In the genomic region with DNA sequence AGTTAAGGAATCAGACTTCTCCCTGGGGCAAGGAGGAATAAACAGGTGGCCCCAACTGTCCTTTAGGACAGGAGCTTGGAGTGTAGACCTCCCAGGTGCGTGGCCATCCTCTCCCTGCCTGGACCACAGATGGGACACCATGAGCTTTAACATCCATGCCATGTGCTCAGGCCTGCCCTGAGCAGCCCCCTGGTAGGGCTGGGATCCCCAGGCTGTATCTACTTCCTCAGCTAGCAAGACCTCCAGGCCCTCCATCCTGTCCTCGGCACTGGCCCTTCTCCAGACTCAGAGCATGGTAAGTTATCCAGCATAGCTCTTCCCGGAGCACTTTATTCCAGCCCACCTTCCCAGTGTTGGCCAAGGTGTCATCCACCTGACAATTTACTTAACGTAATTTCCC, we compare ENCODE assay signal across 1 cellular context.
TF ChIP-seq lines count a peak whose summit lies in the region.

No MANE protein-coding gene starts in this region.

TF ChIP-seq in WTC11, 78 proteins besides CTCF, POLR2A, EP300 and RAD21:
- TF ChIP-seq NFATC4 (CRISPR knock-in tag; IDR thresholded peaks at IDR 0.05), result no peak
- TF ChIP-seq, protein P1, sequence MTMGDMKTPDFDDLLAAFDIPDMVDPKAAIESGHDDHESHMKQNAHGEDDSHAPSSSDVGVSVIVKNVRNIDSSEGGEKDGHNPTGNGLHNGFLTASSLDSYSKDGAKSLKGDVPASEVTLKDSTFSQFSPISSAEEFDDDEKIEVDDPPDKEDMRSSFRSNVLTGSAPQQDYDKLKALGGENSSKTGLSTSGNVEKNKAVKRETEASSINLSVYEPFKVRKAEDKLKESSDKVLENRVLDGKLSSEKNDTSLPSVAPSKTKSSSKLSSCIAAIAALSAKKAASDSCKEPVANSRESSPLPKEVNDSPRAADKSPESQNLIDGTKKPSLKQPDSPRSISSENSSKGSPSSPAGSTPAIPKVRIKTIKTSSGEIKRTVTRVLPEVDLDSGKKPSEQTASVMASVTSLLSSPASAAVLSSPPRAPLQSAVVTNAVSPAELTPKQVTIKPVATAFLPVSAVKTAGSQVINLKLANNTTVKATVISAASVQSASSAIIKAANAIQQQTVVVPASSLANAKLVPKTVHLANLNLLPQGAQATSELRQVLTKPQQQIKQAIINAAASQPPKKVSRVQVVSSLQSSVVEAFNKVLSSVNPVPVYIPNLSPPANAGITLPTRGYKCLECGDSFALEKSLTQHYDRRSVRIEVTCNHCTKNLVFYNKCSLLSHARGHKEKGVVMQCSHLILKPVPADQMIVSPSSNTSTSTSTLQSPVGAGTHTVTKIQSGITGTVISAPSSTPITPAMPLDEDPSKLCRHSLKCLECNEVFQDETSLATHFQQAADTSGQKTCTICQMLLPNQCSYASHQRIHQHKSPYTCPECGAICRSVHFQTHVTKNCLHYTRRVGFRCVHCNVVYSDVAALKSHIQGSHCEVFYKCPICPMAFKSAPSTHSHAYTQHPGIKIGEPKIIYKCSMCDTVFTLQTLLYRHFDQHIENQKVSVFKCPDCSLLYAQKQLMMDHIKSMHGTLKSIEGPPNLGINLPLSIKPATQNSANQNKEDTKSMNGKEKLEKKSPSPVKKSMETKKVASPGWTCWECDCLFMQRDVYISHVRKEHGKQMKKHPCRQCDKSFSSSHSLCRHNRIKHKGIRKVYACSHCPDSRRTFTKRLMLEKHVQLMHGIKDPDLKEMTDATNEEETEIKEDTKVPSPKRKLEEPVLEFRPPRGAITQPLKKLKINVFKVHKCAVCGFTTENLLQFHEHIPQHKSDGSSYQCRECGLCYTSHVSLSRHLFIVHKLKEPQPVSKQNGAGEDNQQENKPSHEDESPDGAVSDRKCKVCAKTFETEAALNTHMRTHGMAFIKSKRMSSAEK (CRISPR knock-in tag; IDR thresholded peaks at IDR 0.05; ENCODE audit: borderline replicate concordance), result no peak
- no peak for TF ChIP-seq MYBL2 (CRISPR knock-in tag; IDR thresholded peaks at IDR 0.05)
- TF ChIP-seq NFE2L1 (CRISPR knock-in tag; IDR thresholded peaks at IDR 0.05), result no peak
- TF ChIP-seq, protein P2, sequence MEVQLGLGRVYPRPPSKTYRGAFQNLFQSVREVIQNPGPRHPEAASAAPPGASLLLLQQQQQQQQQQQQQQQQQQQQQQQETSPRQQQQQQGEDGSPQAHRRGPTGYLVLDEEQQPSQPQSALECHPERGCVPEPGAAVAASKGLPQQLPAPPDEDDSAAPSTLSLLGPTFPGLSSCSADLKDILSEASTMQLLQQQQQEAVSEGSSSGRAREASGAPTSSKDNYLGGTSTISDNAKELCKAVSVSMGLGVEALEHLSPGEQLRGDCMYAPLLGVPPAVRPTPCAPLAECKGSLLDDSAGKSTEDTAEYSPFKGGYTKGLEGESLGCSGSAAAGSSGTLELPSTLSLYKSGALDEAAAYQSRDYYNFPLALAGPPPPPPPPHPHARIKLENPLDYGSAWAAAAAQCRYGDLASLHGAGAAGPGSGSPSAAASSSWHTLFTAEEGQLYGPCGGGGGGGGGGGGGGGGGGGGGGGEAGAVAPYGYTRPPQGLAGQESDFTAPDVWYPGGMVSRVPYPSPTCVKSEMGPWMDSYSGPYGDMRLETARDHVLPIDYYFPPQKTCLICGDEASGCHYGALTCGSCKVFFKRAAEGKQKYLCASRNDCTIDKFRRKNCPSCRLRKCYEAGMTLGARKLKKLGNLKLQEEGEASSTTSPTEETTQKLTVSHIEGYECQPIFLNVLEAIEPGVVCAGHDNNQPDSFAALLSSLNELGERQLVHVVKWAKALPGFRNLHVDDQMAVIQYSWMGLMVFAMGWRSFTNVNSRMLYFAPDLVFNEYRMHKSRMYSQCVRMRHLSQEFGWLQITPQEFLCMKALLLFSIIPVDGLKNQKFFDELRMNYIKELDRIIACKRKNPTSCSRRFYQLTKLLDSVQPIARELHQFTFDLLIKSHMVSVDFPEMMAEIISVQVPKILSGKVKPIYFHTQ (CRISPR knock-in tag; IDR thresholded peaks at IDR 0.05), result no peak
- TF ChIP-seq, protein P3, sequence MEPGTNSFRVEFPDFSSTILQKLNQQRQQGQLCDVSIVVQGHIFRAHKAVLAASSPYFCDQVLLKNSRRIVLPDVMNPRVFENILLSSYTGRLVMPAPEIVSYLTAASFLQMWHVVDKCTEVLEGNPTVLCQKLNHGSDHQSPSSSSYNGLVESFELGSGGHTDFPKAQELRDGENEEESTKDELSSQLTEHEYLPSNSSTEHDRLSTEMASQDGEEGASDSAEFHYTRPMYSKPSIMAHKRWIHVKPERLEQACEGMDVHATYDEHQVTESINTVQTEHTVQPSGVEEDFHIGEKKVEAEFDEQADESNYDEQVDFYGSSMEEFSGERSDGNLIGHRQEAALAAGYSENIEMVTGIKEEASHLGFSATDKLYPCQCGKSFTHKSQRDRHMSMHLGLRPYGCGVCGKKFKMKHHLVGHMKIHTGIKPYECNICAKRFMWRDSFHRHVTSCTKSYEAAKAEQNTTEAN (CRISPR knock-in tag; IDR thresholded peaks at IDR 0.05), result no peak
- no peak for TF ChIP-seq ZNF121 (CRISPR knock-in tag; IDR thresholded peaks at IDR 0.05)
- TF ChIP-seq, protein P4, sequence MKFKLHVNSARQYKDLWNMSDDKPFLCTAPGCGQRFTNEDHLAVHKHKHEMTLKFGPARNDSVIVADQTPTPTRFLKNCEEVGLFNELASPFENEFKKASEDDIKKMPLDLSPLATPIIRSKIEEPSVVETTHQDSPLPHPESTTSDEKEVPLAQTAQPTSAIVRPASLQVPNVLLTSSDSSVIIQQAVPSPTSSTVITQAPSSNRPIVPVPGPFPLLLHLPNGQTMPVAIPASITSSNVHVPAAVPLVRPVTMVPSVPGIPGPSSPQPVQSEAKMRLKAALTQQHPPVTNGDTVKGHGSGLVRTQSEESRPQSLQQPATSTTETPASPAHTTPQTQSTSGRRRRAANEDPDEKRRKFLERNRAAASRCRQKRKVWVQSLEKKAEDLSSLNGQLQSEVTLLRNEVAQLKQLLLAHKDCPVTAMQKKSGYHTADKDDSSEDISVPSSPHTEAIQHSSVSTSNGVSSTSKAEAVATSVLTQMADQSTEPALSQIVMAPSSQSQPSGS (CRISPR knock-in tag; IDR thresholded peaks at IDR 0.05; ENCODE audit: borderline replicate concordance, low read depth), result no peak
- TF ChIP-seq, protein P5, sequence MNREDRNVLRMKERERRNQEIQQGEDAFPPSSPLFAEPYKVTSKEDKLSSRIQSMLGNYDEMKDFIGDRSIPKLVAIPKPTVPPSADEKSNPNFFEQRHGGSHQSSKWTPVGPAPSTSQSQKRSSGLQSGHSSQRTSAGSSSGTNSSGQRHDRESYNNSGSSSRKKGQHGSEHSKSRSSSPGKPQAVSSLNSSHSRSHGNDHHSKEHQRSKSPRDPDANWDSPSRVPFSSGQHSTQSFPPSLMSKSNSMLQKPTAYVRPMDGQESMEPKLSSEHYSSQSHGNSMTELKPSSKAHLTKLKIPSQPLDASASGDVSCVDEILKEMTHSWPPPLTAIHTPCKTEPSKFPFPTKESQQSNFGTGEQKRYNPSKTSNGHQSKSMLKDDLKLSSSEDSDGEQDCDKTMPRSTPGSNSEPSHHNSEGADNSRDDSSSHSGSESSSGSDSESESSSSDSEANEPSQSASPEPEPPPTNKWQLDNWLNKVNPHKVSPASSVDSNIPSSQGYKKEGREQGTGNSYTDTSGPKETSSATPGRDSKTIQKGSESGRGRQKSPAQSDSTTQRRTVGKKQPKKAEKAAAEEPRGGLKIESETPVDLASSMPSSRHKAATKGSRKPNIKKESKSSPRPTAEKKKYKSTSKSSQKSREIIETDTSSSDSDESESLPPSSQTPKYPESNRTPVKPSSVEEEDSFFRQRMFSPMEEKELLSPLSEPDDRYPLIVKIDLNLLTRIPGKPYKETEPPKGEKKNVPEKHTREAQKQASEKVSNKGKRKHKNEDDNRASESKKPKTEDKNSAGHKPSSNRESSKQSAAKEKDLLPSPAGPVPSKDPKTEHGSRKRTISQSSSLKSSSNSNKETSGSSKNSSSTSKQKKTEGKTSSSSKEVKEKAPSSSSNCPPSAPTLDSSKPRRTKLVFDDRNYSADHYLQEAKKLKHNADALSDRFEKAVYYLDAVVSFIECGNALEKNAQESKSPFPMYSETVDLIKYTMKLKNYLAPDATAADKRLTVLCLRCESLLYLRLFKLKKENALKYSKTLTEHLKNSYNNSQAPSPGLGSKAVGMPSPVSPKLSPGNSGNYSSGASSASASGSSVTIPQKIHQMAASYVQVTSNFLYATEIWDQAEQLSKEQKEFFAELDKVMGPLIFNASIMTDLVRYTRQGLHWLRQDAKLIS (CRISPR knock-in tag; IDR thresholded peaks at IDR 0.05; ENCODE audit: borderline replicate concordance), result no peak
- TF ChIP-seq ATF1 (CRISPR knock-in tag; IDR thresholded peaks at IDR 0.05), result no peak
- TF ChIP-seq, protein P6, sequence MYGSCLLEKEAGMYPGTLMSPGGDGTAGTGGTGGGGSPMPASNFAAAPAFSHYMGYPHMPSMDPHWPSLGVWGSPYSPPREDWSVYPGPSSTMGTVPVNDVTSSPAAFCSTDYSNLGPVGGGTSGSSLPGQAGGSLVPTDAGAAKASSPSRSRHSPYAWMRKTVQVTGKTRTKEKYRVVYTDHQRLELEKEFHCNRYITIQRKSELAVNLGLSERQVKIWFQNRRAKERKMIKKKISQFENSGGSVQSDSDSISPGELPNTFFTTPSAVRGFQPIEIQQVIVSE (CRISPR knock-in tag; IDR thresholded peaks at IDR 0.05; ENCODE audit: borderline replicate concordance), result no peak
- TF ChIP-seq, protein P7, sequence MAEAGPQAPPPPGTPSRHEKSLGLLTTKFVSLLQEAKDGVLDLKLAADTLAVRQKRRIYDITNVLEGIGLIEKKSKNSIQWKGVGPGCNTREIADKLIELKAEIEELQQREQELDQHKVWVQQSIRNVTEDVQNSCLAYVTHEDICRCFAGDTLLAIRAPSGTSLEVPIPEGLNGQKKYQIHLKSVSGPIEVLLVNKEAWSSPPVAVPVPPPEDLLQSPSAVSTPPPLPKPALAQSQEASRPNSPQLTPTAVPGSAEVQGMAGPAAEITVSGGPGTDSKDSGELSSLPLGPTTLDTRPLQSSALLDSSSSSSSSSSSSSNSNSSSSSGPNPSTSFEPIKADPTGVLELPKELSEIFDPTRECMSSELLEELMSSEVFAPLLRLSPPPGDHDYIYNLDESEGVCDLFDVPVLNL (CRISPR knock-in tag; IDR thresholded peaks at IDR 0.05; ENCODE audit: borderline replicate concordance, low read depth), result no peak
- TF ChIP-seq GABPB1 (CRISPR knock-in tag; IDR thresholded peaks at IDR 0.05), result no peak
- TF ChIP-seq, protein P8, sequence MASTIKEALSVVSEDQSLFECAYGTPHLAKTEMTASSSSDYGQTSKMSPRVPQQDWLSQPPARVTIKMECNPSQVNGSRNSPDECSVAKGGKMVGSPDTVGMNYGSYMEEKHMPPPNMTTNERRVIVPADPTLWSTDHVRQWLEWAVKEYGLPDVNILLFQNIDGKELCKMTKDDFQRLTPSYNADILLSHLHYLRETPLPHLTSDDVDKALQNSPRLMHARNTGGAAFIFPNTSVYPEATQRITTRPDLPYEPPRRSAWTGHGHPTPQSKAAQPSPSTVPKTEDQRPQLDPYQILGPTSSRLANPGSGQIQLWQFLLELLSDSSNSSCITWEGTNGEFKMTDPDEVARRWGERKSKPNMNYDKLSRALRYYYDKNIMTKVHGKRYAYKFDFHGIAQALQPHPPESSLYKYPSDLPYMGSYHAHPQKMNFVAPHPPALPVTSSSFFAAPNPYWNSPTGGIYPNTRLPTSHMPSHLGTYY (CRISPR knock-in tag; IDR thresholded peaks at IDR 0.05), result no peak
- no peak for TF ChIP-seq IRF2 (CRISPR knock-in tag; IDR thresholded peaks at IDR 0.05; ENCODE audit: borderline replicate concordance, low read depth)
- no peak for TF ChIP-seq ZNF423 (CRISPR knock-in tag; IDR thresholded peaks at IDR 0.05)
- TF ChIP-seq GRHL2 (CRISPR knock-in tag; IDR thresholded peaks at IDR 0.05; ENCODE audit: insufficient replicate concordance, severe bottlenecking), result no peak
